Comparison of ENCODE assay signal across 1 cellular context in genomic region chr19:13212759-13213330, GRCh38.
A peak's percentile ranks its signal among the peaks of the same experiment; 100 is the strongest.
TF ChIP-seq lines count a peak whose summit lies in the region.

No MANE protein-coding gene starts in this region.

TF ChIP-seq in HEK293, 187 proteins besides CTCF, POLR2A, EP300 and RAD21 (continued from another document):
- TF ChIP-seq, protein P1, sequence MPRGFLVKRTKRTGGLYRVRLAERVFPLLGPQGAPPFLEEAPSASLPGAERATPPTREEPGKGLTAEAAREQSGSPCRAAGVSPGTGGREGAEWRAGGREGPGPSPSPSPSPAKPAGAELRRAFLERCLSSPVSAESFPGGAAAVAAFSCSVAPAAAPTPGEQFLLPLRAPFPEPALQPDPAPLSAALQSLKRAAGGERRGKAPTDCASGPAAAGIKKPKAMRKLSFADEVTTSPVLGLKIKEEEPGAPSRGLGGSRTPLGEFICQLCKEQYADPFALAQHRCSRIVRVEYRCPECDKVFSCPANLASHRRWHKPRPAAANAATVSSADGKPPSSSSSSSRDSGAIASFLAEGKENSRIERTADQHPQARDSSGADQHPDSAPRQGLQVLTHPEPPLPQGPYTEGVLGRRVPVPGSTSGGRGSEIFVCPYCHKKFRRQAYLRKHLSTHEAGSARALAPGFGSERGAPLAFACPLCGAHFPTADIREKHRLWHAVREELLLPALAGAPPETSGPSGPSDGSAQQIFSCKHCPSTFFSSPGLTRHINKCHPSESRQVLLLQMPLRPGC (tag by site-specific recombination; IDR thresholded peaks at IDR 0.05) = no peak
- 0 out of 2 replicates have a peak, but pooled peaks have one; percentile 17 for TF ChIP-seq IKZF3 (tag by site-specific recombination; IDR thresholded peaks at IDR 0.05)
- peak; percentile 99 for TF ChIP-seq ZNF16 (tag by site-specific recombination; IDR thresholded peaks at IDR 0.05; ENCODE audit: low read depth)
- TF ChIP-seq ZNF530 (tag by site-specific recombination; IDR thresholded peaks at IDR 0.05; ENCODE audit: low read depth) = no peak
- TF ChIP-seq, protein P2, sequence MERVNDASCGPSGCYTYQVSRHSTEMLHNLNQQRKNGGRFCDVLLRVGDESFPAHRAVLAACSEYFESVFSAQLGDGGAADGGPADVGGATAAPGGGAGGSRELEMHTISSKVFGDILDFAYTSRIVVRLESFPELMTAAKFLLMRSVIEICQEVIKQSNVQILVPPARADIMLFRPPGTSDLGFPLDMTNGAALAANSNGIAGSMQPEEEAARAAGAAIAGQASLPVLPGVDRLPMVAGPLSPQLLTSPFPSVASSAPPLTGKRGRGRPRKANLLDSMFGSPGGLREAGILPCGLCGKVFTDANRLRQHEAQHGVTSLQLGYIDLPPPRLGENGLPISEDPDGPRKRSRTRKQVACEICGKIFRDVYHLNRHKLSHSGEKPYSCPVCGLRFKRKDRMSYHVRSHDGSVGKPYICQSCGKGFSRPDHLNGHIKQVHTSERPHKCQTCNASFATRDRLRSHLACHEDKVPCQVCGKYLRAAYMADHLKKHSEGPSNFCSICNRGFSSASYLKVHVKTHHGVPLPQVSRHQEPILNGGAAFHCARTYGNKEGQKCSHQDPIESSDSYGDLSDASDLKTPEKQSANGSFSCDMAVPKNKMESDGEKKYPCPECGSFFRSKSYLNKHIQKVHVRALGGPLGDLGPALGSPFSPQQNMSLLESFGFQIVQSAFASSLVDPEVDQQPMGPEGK (tag by site-specific recombination; IDR thresholded peaks at IDR 0.05) = peak; percentile 55
- TF ChIP-seq PRDM2 (tag by site-specific recombination; IDR thresholded peaks at IDR 0.05; ENCODE audit: borderline replicate concordance) = no peak
- 0 out of 2 replicates have a peak, but pooled peaks have one; percentile 23 for TF ChIP-seq KLF7 (tag by site-specific recombination; IDR thresholded peaks at IDR 0.05; ENCODE audit: borderline replicate concordance)
- no peak for TF ChIP-seq ZNF423 (tag by site-specific recombination; IDR thresholded peaks at IDR 0.05)
- TF ChIP-seq, protein P3, sequence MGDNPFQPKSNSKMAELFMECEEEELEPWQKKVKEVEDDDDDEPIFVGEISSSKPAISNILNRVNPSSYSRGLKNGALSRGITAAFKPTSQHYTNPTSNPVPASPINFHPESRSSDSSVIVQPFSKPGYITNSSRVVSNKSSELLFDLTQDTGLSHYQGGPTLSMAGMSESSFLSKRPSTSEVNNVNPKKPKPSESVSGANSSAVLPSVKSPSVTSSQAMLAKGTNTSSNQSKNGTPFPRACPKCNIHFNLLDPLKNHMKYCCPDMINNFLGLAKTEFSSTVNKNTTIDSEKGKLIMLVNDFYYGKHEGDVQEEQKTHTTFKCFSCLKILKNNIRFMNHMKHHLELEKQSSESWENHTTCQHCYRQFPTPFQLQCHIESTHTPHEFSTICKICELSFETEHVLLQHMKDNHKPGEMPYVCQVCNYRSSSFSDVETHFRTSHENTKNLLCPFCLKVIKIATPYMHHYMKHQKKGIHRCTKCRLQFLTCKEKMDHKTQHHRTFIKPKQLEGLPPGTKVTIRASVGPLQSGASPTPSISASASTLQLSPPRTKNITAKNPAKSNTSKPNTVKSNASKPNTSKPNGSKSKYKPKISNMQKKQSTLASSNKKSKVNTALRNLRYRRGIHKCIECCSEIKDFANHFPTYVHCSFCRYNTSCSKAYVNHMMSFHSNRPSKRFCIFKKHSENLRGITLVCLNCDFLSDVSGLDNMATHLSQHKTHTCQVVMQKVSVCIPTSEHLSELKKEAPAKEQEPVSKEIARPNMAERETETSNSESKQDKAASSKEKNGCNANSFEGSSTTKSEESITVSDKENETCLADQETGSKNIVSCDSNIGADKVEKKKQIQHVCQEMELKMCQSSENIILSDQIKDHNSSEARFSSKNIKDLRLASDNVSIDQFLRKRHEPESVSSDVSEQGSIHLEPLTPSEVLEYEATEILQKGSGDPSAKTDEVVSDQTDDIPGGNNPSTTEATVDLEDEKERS (tag by site-specific recombination; IDR thresholded peaks at IDR 0.05) = peak; percentile 93
- peak; percentile 33; the same call in 1 of the 2 replicates for TF ChIP-seq ZNF157 (tag by site-specific recombination; IDR thresholded peaks at IDR 0.05)
- TF ChIP-seq ZFP3 (tag by site-specific recombination; IDR thresholded peaks at IDR 0.05; ENCODE audit: low read depth) = no peak
- no peak for TF ChIP-seq ZNF174 (tag by site-specific recombination; IDR thresholded peaks at IDR 0.05)
- TF ChIP-seq ZNF544 (tag by site-specific recombination; IDR thresholded peaks at IDR 0.05) = no peak
